7 cellular contexts compared by ENCODE assay signal in the genomic region with DNA sequence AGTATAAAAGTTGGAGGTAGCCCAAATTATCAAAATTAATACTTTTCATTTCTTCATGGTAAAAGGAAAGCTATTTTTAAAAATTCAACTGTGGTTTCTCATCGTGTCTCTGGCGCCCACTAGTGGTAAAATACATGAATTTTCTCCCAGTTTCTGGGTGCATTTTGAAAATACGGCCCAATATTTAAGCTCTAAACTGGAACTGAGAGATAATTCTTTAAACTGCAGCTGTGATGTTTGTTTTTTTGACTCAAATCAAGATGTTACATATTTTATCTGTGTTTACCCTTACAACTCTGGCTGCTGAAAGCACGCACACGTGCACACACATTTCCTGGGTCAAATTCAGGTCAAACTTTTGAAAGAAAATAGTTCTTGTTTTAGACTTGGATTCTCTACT.
DNase-seq lines count a peak whose midpoint lies in the region; ATAC-seq and TF ChIP-seq lines count a peak whose summit lies in the region.

No MANE protein-coding gene starts in this region.

- ATAC-seq in lower lobe of right lung (peak in 1 of 2 donors; percentile 41), HG03139 (IDR thresholded peaks at IDR 0.05; ENCODE audit: unreplicated experiment) (no peak)
- ATAC-seq in stimulated activated effector memory CD8-positive, alpha-beta T cell treated with anti-CD3 and anti-CD28 coated beads, Interleukin-12 subunit alpha, Interleukin-12 subunit beta, amount 100 ng/mL, for 72 hours = no peak

- POLR2A ChIA-PET in HEK293T (lab: Yijun Ruan, JAX) = interaction anchor here (0.8 kb wide), 1 partner anchor 144 kb away, joined by 3 read pairs; no protein-coding TSS in a partner anchor

- H3K27ac ChIP-seq in ascending aorta (no peak overlapping the region), lower lobe of right lung (no peak overlapping the region)

- DNase-seq in D341Med (ENCODE audit: low spot score) (peak; percentile 25), HEK293T (ENCODE audit: extremely low spot score) (peak; percentile 40), ascending aorta (ENCODE audit: low spot score in 2 of 2) (no peak), lower lobe of right lung (no peak), MG63 (no peak)
- DNase-seq in stimulated activated effector memory CD8-positive, alpha-beta T cell treated with anti-CD3 and anti-CD28 coated beads, Interleukin-12 subunit alpha, Interleukin-12 subunit beta, amount 100 ng/mL, for 72 hours (ENCODE audit: low spot score in 2 of 2) = no peak

- H3K4me3 Mint-ChIP-seq in stimulated activated effector memory CD8-positive, alpha-beta T cell treated with anti-CD3 and anti-CD28 coated beads, Interleukin-12 subunit alpha, Interleukin-12 subunit beta, amount 100 ng/mL, for 72 hours = no peak overlapping the region

- no peaks in the 10 kb centered on the region for H3K9me3 Mint-ChIP-seq in stimulated activated effector memory CD8-positive, alpha-beta T cell treated with anti-CD3 and anti-CD28 coated beads, Interleukin-12 subunit alpha, Interleukin-12 subunit beta, amount 100 ng/mL, for 72 hours

- no peaks in the 10 kb centered on the region for H3K36me3 Mint-ChIP-seq in stimulated activated effector memory CD8-positive, alpha-beta T cell treated with anti-CD3 and anti-CD28 coated beads, Interleukin-12 subunit alpha, Interleukin-12 subunit beta, amount 100 ng/mL, for 72 hours

- H3K9me3 ChIP-seq in ascending aorta = no peaks in the 10 kb centered on the region
- no peaks in the 10 kb centered on the region for H3K9me3 ChIP-seq in lower lobe of right lung
- H3K9me3 ChIP-seq in MG63 = no peaks in the 10 kb centered on the region

- no peaks in the 10 kb centered on the region for H3K27me3 ChIP-seq in ascending aorta
- no peaks in the 10 kb centered on the region for H3K27me3 ChIP-seq in lower lobe of right lung (ENCODE audit: low read depth)
- no peaks in the 10 kb centered on the region for H3K27me3 ChIP-seq in MG63

- peak; percentile 62 to 86 (median 81) for TF ChIP-seq CTCF in ascending aorta (IDR thresholded peaks at IDR 0.05)
- TF ChIP-seq CTCF in lower lobe of right lung (IDR thresholded peaks at IDR 0.05) = peak; percentile 66

- H3K4me3 ChIP-seq in ascending aorta = peak overlapping the region in 1 of 2 donors; percentile 32
- no peak overlapping the region for H3K4me3 ChIP-seq in lower lobe of right lung
- H3K4me3 ChIP-seq in MG63 = no peak overlapping the region

- CTCF ChIA-PET in HEK293T (lab: Yijun Ruan, JAX) = interaction anchor here (0.6 to 3.9 kb wide), 28 partner anchors 9 to 574 kb away, joined by 3 to 83 read pairs (median 4); no protein-coding TSS in a partner anchor

- H3K4me1 Mint-ChIP-seq in stimulated activated effector memory CD8-positive, alpha-beta T cell treated with anti-CD3 and anti-CD28 coated beads, Interleukin-12 subunit alpha, Interleukin-12 subunit beta, amount 100 ng/mL, for 72 hours = no peaks in the 10 kb centered on the region

- intact Hi-C loops in ascending aorta (cut with DNase I) (loop anchor here (5.0 kb wide), 2 partner anchors 75 to 145 kb away; no protein-coding TSS in a partner anchor), lower lobe of right lung (cut with DNase I) (no loop called here)

- H3K36me3 ChIP-seq in ascending aorta (no peaks in the 10 kb centered on the region), lower lobe of right lung (no peaks in the 10 kb centered on the region), MG63 (no peaks in the 10 kb centered on the region)

- no peak overlapping the region for H3K27ac Mint-ChIP-seq in stimulated activated effector memory CD8-positive, alpha-beta T cell treated with anti-CD3 and anti-CD28 coated beads, Interleukin-12 subunit alpha, Interleukin-12 subunit beta, amount 100 ng/mL, for 72 hours

- H3K4me1 ChIP-seq in ascending aorta (peaks cover 0 to 3% of the 10 kb centered on the region in 2 donors), lower lobe of right lung (no peaks in the 10 kb centered on the region)

TF ChIP-seq in HEK293T, 16 proteins besides CTCF, POLR2A, EP300 and RAD21:
- TF ChIP-seq L3MBTL2 (conservative IDR thresholded peaks at IDR 0.05) (no peak), ARNT (IDR thresholded peaks at IDR 0.05) (no peak), TARDBP (IDR thresholded peaks at IDR 0.05) (no peak), LEF1 (IDR thresholded peaks at IDR 0.05; ENCODE audit: borderline replicate concordance) (no peak), PKNOX1 (IDR thresholded peaks at IDR 0.05) (no peak), ZNF384 (IDR thresholded peaks at IDR 0.05) (no peak), CTBP1 (IDR thresholded peaks at IDR 0.05; ENCODE audit: borderline replicate concordance) (no peak), NFRKB (IDR thresholded peaks at IDR 0.05) (no peak), ELF4 (IDR thresholded peaks at IDR 0.05) (no peak), BHLHE40 (IDR thresholded peaks at IDR 0.05; ENCODE audit: borderline replicate concordance) (no peak), SUZ12 (IDR thresholded peaks at IDR 0.05) (no peak), FOXA1 (IDR thresholded peaks at IDR 0.05) (no peak), FOXK2 (IDR thresholded peaks at IDR 0.05) (no peak), HDGF (IDR thresholded peaks at IDR 0.05; ENCODE audit: borderline replicate concordance) (no peak), FOXM1 (IDR thresholded peaks at IDR 0.05; ENCODE audit: borderline replicate concordance) (no peak), SP1 (IDR thresholded peaks at IDR 0.05) (no peak)
TF ChIP-seq in HEK293T: peak in this region for 0.

Comparison
In these comparisons a context has a peak if more than half of its experiments do, and no peak if none do; other contexts are left out.
1. DNase-seq: peak in D341Med (single experiment) and HEK293T (single experiment); none in ascending aorta (0 of 2), lower lobe of right lung (single experiment), MG63 (single experiment) and stimulated activated effector memory CD8-positive, alpha-beta T cell treated with anti-CD3 and anti-CD28 coated beads, Interleukin-12 subunit alpha, Interleukin-12 subunit beta, amount 100 ng/mL, for 72 hours (0 of 2).